Comparison of ENCODE assay signal across 1 cellular context in the genomic region with DNA sequence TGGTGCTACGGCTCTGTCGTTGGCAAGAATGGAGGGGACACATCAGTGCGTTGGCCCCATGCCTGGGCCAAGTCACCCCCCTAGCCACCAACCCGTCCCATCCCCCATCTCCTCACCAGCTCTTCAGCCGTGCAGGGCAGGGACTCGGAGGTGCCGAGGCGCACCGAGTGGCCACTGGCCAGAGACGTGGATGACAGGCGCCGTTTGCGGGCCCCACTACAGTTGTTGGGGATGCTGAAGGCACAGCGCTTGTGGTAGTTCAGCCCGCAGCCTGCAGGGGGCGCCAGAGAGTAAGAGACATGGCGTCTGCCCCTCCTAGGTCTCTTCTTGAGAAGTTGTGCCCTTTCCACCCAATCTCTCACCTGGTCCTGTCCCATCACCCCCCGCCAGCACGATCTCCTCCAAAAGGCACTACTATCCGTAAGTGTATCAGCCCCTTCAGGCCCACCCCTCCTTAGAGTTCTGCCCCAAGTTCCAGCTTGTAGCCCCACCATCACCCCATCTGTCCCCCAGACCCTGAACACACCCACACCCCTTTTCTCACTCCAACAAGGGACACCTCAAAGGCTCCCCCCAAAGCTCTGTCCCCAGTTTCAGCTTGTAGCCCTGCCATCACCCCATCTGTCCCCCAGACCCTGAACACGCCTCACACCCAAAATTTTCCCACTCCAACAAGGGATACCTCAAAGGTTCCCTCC.
TF ChIP-seq lines count a peak whose summit lies in the region.

No MANE protein-coding gene starts in this region.

TF ChIP-seq in HEK293T, 16 proteins besides CTCF, POLR2A, EP300 and RAD21 (continued from another document):
- TF ChIP-seq LEF1 (IDR thresholded peaks at IDR 0.05; ENCODE audit: borderline replicate concordance) = no peak
